ENCODE assay signal across 2 cellular contexts in genomic region chr1:109262231-109263010, GRCh38.
TF ChIP-seq lines count a peak whose summit lies in the region.

No MANE protein-coding gene starts in this region.

TF ChIP-seq in HCT116, 20 proteins besides CTCF, POLR2A, EP300 and RAD21:
- TF ChIP-seq ZFX (IDR thresholded peaks at IDR 0.05) (no peak), MAX (IDR thresholded peaks at IDR 0.05) (no peak), EZH2phosphoT487 (IDR thresholded peaks at IDR 0.05; ENCODE audit: borderline replicate concordance) (no peak), ZBTB33 (IDR thresholded peaks at IDR 0.05; ENCODE audit: extremely low read depth, insufficient replicate concordance, low read length) (no peak)

TF ChIP-seq in K562, 482 proteins besides CTCF, POLR2A, EP300 and RAD21:
- TF ChIP-seq ZBTB17 (CRISPR knock-in tag; IDR thresholded peaks at IDR 0.05), result no peak
- no peak for TF ChIP-seq ARNT (IDR thresholded peaks at IDR 0.05)
- no peak for TF ChIP-seq FOXA3 (CRISPR knock-in tag; conservative IDR thresholded peaks at IDR 0.05 in 1 of 2, IDR thresholded peaks at IDR 0.05 in 1 of 2)
- 0 out of 2 replicates have a peak, but pooled peaks have one; percentile 74 for TF ChIP-seq MED1 (CRISPR knock-in tag; IDR thresholded peaks at IDR 0.05; ENCODE audit: borderline replicate concordance)
